In genomic region chr9:137411670-137412380, GRCh38 we compare ENCODE assay signal across 8 cellular contexts. TPM values are rescaled to one million over a fixed set of nuclear protein-coding genes. Genes with fewer than 3 reads are reported as not detected.
A peak's percentile ranks its signal among the peaks of the same experiment; 100 is the strongest.
DNase-seq lines count a peak whose midpoint lies in the region; ATAC-seq, FAIRE-seq and TF ChIP-seq lines count a peak whose summit lies in the region.

No MANE protein-coding gene starts in this region.

- peaks cover 21% of the 10 kb centered on the region for H3K79me2 ChIP-seq in endothelial cell of umbilical vein (ENCODE audit: control insufficient read depth, insufficient read depth, low read length)
- peaks cover 12% of the 10 kb centered on the region for H3K79me2 ChIP-seq in osteoblast (ENCODE audit: insufficient read depth, low read length)

- dilution Hi-C loops in endothelial cell of umbilical vein (cut with MboI; ENCODE audit: extremely low pct_ligation_motif_present, low sequenced_read_pairs): no loop called here

- in situ Hi-C loops in ACHN (cut with HindIII; ENCODE audit: low pct_ligation_motif_present, low pct_unique_long_range_greater_than_20kb, low sequenced_read_pairs): no loop called here
- in situ Hi-C loops in SK-MEL-5 (cut with HindIII; ENCODE audit: low pct_unique_long_range_greater_than_20kb, low sequenced_read_pairs): no loop called here

- H3K9me3 ChIP-seq in endothelial cell of umbilical vein (replicated peaks; ENCODE audit: control insufficient read depth, insufficient read depth, low read length) (no peaks in the 10 kb centered on the region), osteoblast (ENCODE audit: low read depth, low read length) (no peaks in the 10 kb centered on the region)

- no peak for TF ChIP-seq CTCF in endothelial cell of umbilical vein (IDR thresholded peaks at IDR 0.05; ENCODE audit: extremely low read depth in 1 of 2, insufficient read depth in 1 of 2, low read depth in 1 of 2, low read length in 2 of 2)
- no peak for TF ChIP-seq CTCF in osteoblast (IDR thresholded peaks at IDR 0.05; ENCODE audit: extremely low read depth, low read depth, low read length)

- intact Hi-C loops in endothelial cell of umbilical vein (cut with micrococcal nuclease): no loop called here

- no peaks in the 10 kb centered on the region for H4K20me1 ChIP-seq in endothelial cell of umbilical vein (replicated peaks; ENCODE audit: control insufficient read depth, extremely low read depth, insufficient read depth, low read length)
- peaks cover 17% of the 10 kb centered on the region for H4K20me1 ChIP-seq in osteoblast (ENCODE audit: insufficient read depth, low read length)

- H3K4me1 ChIP-seq in endothelial cell of umbilical vein (ENCODE audit: control insufficient read depth, extremely low read depth, insufficient read depth, low read length) (peaks cover 30% of the 10 kb centered on the region), osteoblast (ENCODE audit: insufficient read depth, low read length) (peaks cover 31% of the 10 kb centered on the region)

- no peak for TF ChIP-seq POLR2A in H54 (IDR thresholded peaks at IDR 0.05; ENCODE audit: low read depth, low read length)
- TF ChIP-seq POLR2A in endothelial cell of umbilical vein (IDR thresholded peaks at IDR 0.05; ENCODE audit: low read depth, low read length): no peak

- DNase-seq in ACHN (peak; percentile 92), H54 (ENCODE audit: insufficient read length, low spot score) (peak; percentile 99), SK-MEL-5 (ENCODE audit: low read depth, low spot score) (peak; percentile 75), endothelial cell of umbilical vein (ENCODE audit: low read depth, low spot score) (peak; percentile 93), osteoblast (ENCODE audit: insufficient read length, low spot score, missing footprints) (peak; percentile 99), T-helper 9 cell (no peak)

- H2AFZ ChIP-seq in endothelial cell of umbilical vein (ENCODE audit: low read depth, low read length): no peak overlapping the region
- no peak overlapping the region for H2AFZ ChIP-seq in osteoblast (ENCODE audit: low read length)

- CTCF ChIA-PET in endothelial cell of umbilical vein (lab: Charles Lee): interaction anchor here (1.2 to 4.6 kb wide), 6 partner anchors 11 to 125 kb away, joined by 3 to 36 read pairs (median 10); partner anchors contain the start of genes EXD3, NOXA1 and NRARP

- H3K27ac ChIP-seq in endothelial cell of umbilical vein (ENCODE audit: insufficient read depth, low read depth, low read length) (peak overlapping the region; percentile 97), osteoblast (ENCODE audit: low read depth, low read length) (peak overlapping the region; percentile 32)

- H3K36me3 ChIP-seq in endothelial cell of umbilical vein (ENCODE audit: control insufficient read depth in 2 of 2, extremely low read depth in 1 of 2, insufficient read depth in 2 of 2, low read length in 2 of 2) (no peaks in the 10 kb centered on the region), osteoblast (ENCODE audit: insufficient read depth, low read length) (no peaks in the 10 kb centered on the region)

- ATAC-seq in GM21381 (IDR thresholded peaks at IDR 0.05; ENCODE audit: unreplicated experiment): no peak
- no peak for ATAC-seq in HG03095 (IDR thresholded peaks at IDR 0.05; ENCODE audit: unreplicated experiment)

- BruUV-seq in endothelial cell of umbilical vein (replicated peaks; lab: Mats Ljungman, UMichigan): TSS peak; percentile 39

- FAIRE-seq in H54 (lab: Jason Lieb, UNC) (peak; percentile 75), endothelial cell of umbilical vein (lab: Jason Lieb, UNC) (peak; percentile 99)

- H3K4me3 ChIP-seq in endothelial cell of umbilical vein (replicated peaks in 1 of 3; ENCODE audit: insufficient read depth in 1 of 3, low read depth in 1 of 3, low read length in 3 of 3) (no peak overlapping the region), osteoblast (ENCODE audit: insufficient read depth, low read length) (no peak overlapping the region)

- POLR2A ChIA-PET in endothelial cell of umbilical vein (lab: Charles Lee): interaction anchor here (1.0 to 1.1 kb wide), 2 partner anchors 109 to 110 kb away, joined by 3 read pairs; partner anchors contain the start of gene NRARP

- H3K4me2 ChIP-seq in endothelial cell of umbilical vein (ENCODE audit: insufficient read depth, low read length) (peak overlapping the region; percentile 52), osteoblast (ENCODE audit: insufficient read depth, low read length) (peak overlapping the region; percentile 55)

- no peaks in the 10 kb centered on the region for H3K27me3 ChIP-seq in endothelial cell of umbilical vein (ENCODE audit: control insufficient read depth in 2 of 2, insufficient read depth in 2 of 2, low read length in 2 of 2)
- H3K27me3 ChIP-seq in osteoblast (ENCODE audit: insufficient read depth, low read length): no peaks in the 10 kb centered on the region

- no peaks in the 10 kb centered on the region for H3K9me1 ChIP-seq in endothelial cell of umbilical vein (replicated peaks; ENCODE audit: control insufficient read depth, extremely low read depth, insufficient read depth, low read length)

- peak overlapping the region; percentile 78 for H3K9ac ChIP-seq in endothelial cell of umbilical vein (replicated peaks; ENCODE audit: extremely low read depth, insufficient read depth, low read length)

TF ChIP-seq in endothelial cell of umbilical vein, 7 proteins besides CTCF, POLR2A, EP300 and RAD21 (continues in another document):
- TF ChIP-seq GATA2 (IDR thresholded peaks at IDR 0.05; ENCODE audit: insufficient read depth, insufficient read length, low read depth, low read length): no peak
- peak; percentile 62 for TF ChIP-seq MYC (IDR thresholded peaks at IDR 0.05; ENCODE audit: low read depth, low read length)
- peak; percentile 92 for TF ChIP-seq POLR2AphosphoS5 (IDR thresholded peaks at IDR 0.05; ENCODE audit: insufficient read depth, low read depth, low read length)
- peak; percentile 66 for TF ChIP-seq JUN (IDR thresholded peaks at IDR 0.05; ENCODE audit: borderline replicate concordance, insufficient read depth, insufficient read length, low read depth)
- peak; percentile 76 for TF ChIP-seq FOS (IDR thresholded peaks at IDR 0.05; ENCODE audit: borderline replicate concordance, insufficient read depth, low read length)

RNA-seq across cellular contexts. Expression of gene EXD3, which starts 11.1 kb away (rescaled TPM):
- total RNA-seq in SK-MEL-5 (2014; rRNA removed; shearing (Covaris generic)): 1.4 and 1.7 TPM in 2 replicates
- 1.8 and 2.2 TPM in 2 replicates for polyA plus RNA-seq in SK-MEL-5 (2015; cell fraction: cytosol; rRNA removed)
- polyA plus RNA-seq in SK-MEL-5 (2015; cell fraction: nucleus; rRNA removed): 13.2 and 18.3 TPM in 2 replicates
- 26.6 and 30.3 TPM in 2 replicates for total RNA-seq in endothelial cell of umbilical vein
- 17.7 and 24.7 TPM in 2 replicates for polyA plus RNA-seq in endothelial cell of umbilical vein
- polyA plus RNA-seq in endothelial cell of umbilical vein (2011; cell fraction: cytosol; rRNA removed): 7.6 and 11.8 TPM in 2 replicates
- polyA plus RNA-seq in endothelial cell of umbilical vein (2011; cell fraction: nucleus; rRNA removed): 34.8 and 44.7 TPM in 2 replicates
- 12.4 and 21.6 TPM in 2 replicates for polyA plus RNA-seq in endothelial cell of umbilical vein (2012)
- polyA minus RNA-seq in endothelial cell of umbilical vein: 11.0 and 15.0 TPM in 2 replicates
- 4.9 TPM for polyA minus RNA-seq in endothelial cell of umbilical vein (2011; cell fraction: cytosol; rRNA and poly(A)+ RNA removed)
- 13.0 and 26.5 TPM in 2 replicates for polyA minus RNA-seq in endothelial cell of umbilical vein (2011; cell fraction: nucleus; rRNA and poly(A)+ RNA removed)
- total RNA-seq in osteoblast: 7.6 and 10.0 TPM in 2 replicates

RNA-seq across cellular contexts. Expression of gene NOXA1, which starts 11.4 kb away (rescaled TPM):
- 0.55 and 0.75 TPM in 2 replicates for total RNA-seq in SK-MEL-5 (2014; rRNA removed; shearing (Covaris generic))
- polyA plus RNA-seq in SK-MEL-5 (2015; cell fraction: cytosol; rRNA removed): 0.15 and 0.94 TPM in 2 replicates
- polyA plus RNA-seq in SK-MEL-5 (2015; cell fraction: nucleus; rRNA removed): 9.0 and 23.1 TPM in 2 replicates
- total RNA-seq in endothelial cell of umbilical vein (0.91 and 1.3 TPM in 2 replicates), osteoblast (0.36 and 0.88 TPM in 2 replicates)
- polyA plus RNA-seq in endothelial cell of umbilical vein: 0.40 and 0.51 TPM in 2 replicates
- 0.20 TPM in 1 of 2 replicates, not detected in the other for polyA plus RNA-seq in endothelial cell of umbilical vein (2011; cell fraction: cytosol; rRNA removed)
- 1.6 and 1.7 TPM in 2 replicates for polyA plus RNA-seq in endothelial cell of umbilical vein (2011; cell fraction: nucleus; rRNA removed)
- polyA plus RNA-seq in endothelial cell of umbilical vein (2012): 0.13 and 0.52 TPM in 2 replicates
- 0.13 and 0.19 TPM in 2 replicates for polyA minus RNA-seq in endothelial cell of umbilical vein
- 1.8 TPM for polyA minus RNA-seq in endothelial cell of umbilical vein (2011; cell fraction: cytosol; rRNA and poly(A)+ RNA removed)
- 0.67 TPM in 1 of 2 replicates, not detected in the other for polyA minus RNA-seq in endothelial cell of umbilical vein (2011; cell fraction: nucleus; rRNA and poly(A)+ RNA removed)

RNA-seq across cellular contexts. Expression of gene ENTPD8, which starts 29.3 kb away (rescaled TPM):
- not detected in 2 replicates for total RNA-seq in SK-MEL-5 (2014; rRNA removed; shearing (Covaris generic))
- not detected in 2 replicates for polyA plus RNA-seq in SK-MEL-5 (2015; cell fraction: cytosol; rRNA removed)
- polyA plus RNA-seq in SK-MEL-5 (2015; cell fraction: nucleus; rRNA removed): 1.1 and 1.4 TPM in 2 replicates
- total RNA-seq in endothelial cell of umbilical vein: 0.42 and 0.51 TPM in 2 replicates
- 0.44 and 0.45 TPM in 2 replicates for polyA plus RNA-seq in endothelial cell of umbilical vein
- polyA plus RNA-seq in endothelial cell of umbilical vein (2011; cell fraction: cytosol; rRNA removed): 0.14 and 0.21 TPM in 2 replicates
- 2.5 and 3.6 TPM in 2 replicates for polyA plus RNA-seq in endothelial cell of umbilical vein (2011; cell fraction: nucleus; rRNA removed)
- 0.12 and 0.14 TPM in 2 replicates for polyA plus RNA-seq in endothelial cell of umbilical vein (2012)
- not detected in 2 replicates for polyA minus RNA-seq in endothelial cell of umbilical vein
- not detected for polyA minus RNA-seq in endothelial cell of umbilical vein (2011; cell fraction: cytosol; rRNA and poly(A)+ RNA removed)
- 0.24 TPM in 1 of 2 replicates, not detected in the other for polyA minus RNA-seq in endothelial cell of umbilical vein (2011; cell fraction: nucleus; rRNA and poly(A)+ RNA removed)
- total RNA-seq in osteoblast: not detected in 2 replicates

RNA-seq across cellular contexts. Expression of gene NSMF, which starts 47.3 kb away (rescaled TPM):
- total RNA-seq in SK-MEL-5 (2014; rRNA removed; shearing (Covaris generic)): 22.4 and 25.5 TPM in 2 replicates
- polyA plus RNA-seq in SK-MEL-5 (2015; cell fraction: cytosol; rRNA removed): 84.1 and 95.3 TPM in 2 replicates
- polyA plus RNA-seq in SK-MEL-5 (2015; cell fraction: nucleus; rRNA removed): 204 and 302 TPM in 2 replicates
- total RNA-seq in endothelial cell of umbilical vein: 43.3 and 45.4 TPM in 2 replicates
- 53.7 and 66.9 TPM in 2 replicates for polyA plus RNA-seq in endothelial cell of umbilical vein
- polyA plus RNA-seq in endothelial cell of umbilical vein (2011; cell fraction: cytosol; rRNA removed): 31.4 and 40.5 TPM in 2 replicates
- 152 and 169 TPM in 2 replicates for polyA plus RNA-seq in endothelial cell of umbilical vein (2011; cell fraction: nucleus; rRNA removed)
- 46.1 and 63.1 TPM in 2 replicates for polyA plus RNA-seq in endothelial cell of umbilical vein (2012)
- polyA minus RNA-seq in endothelial cell of umbilical vein: 18.8 and 27.5 TPM in 2 replicates
- 31.5 TPM for polyA minus RNA-seq in endothelial cell of umbilical vein (2011; cell fraction: cytosol; rRNA and poly(A)+ RNA removed)
- 23.9 and 33.3 TPM in 2 replicates for polyA minus RNA-seq in endothelial cell of umbilical vein (2011; cell fraction: nucleus; rRNA and poly(A)+ RNA removed)
- total RNA-seq in osteoblast: 19.2 and 22.4 TPM in 2 replicates
